ENCODE assay signal across 29 cellular contexts in the genomic region with DNA sequence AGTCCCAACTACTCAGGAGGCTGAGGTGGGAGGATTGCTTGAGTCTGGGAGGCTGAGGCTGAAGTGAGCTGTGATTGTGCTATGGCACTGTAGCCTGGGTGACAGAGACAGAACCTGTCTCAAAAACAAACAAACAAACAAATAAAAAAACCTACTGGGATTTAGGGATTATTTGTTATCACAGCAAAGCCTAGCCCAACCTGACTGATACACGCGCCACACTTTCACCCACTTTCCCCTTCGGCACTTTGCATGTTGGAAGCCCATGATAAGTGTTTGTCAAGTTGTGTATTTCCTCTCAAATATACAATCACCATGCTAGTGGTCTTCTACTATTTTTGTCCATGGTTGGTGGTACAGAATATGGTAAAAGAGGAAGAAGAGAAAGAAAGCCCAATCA.
"Had no signal": no experiment of that assay in that cellular context is flagged by ENCODE, and none has a peak within 500 bp of the region (broad histone marks: within the 10 kb centered on the region; RNA-seq: fewer than 3 reads in every experiment).

No MANE protein-coding gene starts in this region.

- H3K4me1 ChIP-seq: colonic mucosa, esophagus muscularis mucosa, esophagus squamous epithelium, foreskin keratinocyte, gastrocnemius medialis, gastroesophageal sphincter, heart left ventricle, heart right ventricle had no signal

- H3K27me3 ChIP-seq: colonic mucosa, foreskin keratinocyte, gastrocnemius medialis, gastroesophageal sphincter, heart right ventricle had no signal

- H3K27ac ChIP-seq: colonic mucosa, coronary artery, dorsolateral prefrontal cortex, epithelial cell of prostate, esophagus muscularis mucosa, esophagus squamous epithelium, foreskin keratinocyte, gastrocnemius medialis, gastroesophageal sphincter, heart left ventricle, heart right ventricle had no signal

- H3K9me3 Mint-ChIP-seq: dendritic cell treated with granulocyte-macrophage colony-stimulating factor and Interleukin-4, amounts not matched to agents 40 ng/mL and 50 ng/mL, for 4 days had no signal

- DNase-seq: colonic mucosa; cortex of kidney; dermis blood vessel endothelial cell; dorsolateral prefrontal cortex; effector CD4-positive, alpha-beta T cell; effector CD8-positive, alpha-beta T cell; effector memory CD4-positive, alpha-beta T cell; effector memory CD8-positive, alpha-beta T cell; endodermal cell; erythroblast; esophagus squamous epithelium; foreskin fibroblast; foreskin keratinocyte; foreskin melanocyte; gastrocnemius medialis; glutamatergic neuron; head of caudate nucleus; heart left ventricle; heart right ventricle had no signal

- H3K4me3 ChIP-seq: colonic mucosa, coronary artery, dorsolateral prefrontal cortex, esophagus muscularis mucosa, esophagus squamous epithelium, gastrocnemius medialis, gastroesophageal sphincter, heart left ventricle, heart right ventricle had no signal

- H3K27ac Mint-ChIP-seq: dendritic cell treated with granulocyte-macrophage colony-stimulating factor and Interleukin-4, amounts not matched to agents 40 ng/mL and 50 ng/mL, for 4 days; effector memory CD8-positive, alpha-beta T cell; endodermal cell had no signal

- ATAC-seq: effector memory CD8-positive, alpha-beta T cell; esophagus mucosa; foreskin keratinocyte; gastrocnemius medialis; gastroesophageal sphincter; heart left ventricle; heart right ventricle had no signal

- H3K4me3 Mint-ChIP-seq: dendritic cell treated with granulocyte-macrophage colony-stimulating factor and Interleukin-4, amounts not matched to agents 40 ng/mL and 50 ng/mL, for 4 days; effector memory CD8-positive, alpha-beta T cell; endodermal cell had no signal

- H3K9me3 ChIP-seq: colonic mucosa, esophagus muscularis mucosa, esophagus squamous epithelium, gastrocnemius medialis, gastroesophageal sphincter, heart right ventricle had no signal

- FAIRE-seq: colon, endometrium, endothelial cell of umbilical vein, frontal cortex had no signal

- H3K36me3 ChIP-seq: colonic mucosa, esophagus muscularis mucosa, esophagus squamous epithelium, gastrocnemius medialis, gastroesophageal sphincter, heart left ventricle, heart right ventricle had no signal

- H3K4me1 Mint-ChIP-seq: endodermal cell had no signal
